Comparison of ENCODE assay signal across 8 cellular contexts in genomic region chr17:28644782-28645575, GRCh38. TPM values are rescaled to one million over a fixed set of nuclear protein-coding genes. Genes with fewer than 3 reads are reported as not detected.
A peak's percentile ranks its signal among the peaks of the same experiment; 100 is the strongest.
DNase-seq lines count a peak whose midpoint lies in the region; ATAC-seq and TF ChIP-seq lines count a peak whose summit lies in the region.

TSS of gene BLTP2 (minus strand) at chr17:28645158. CDS start at chr17:28645056, 102 bp downstream.

- H3K36me3 ChIP-seq in KMS-11 (ENCODE audit: insufficient read depth) = peaks cover 19% of the 10 kb centered on the region; the same call in 1 of the 2 replicates
- H3K36me3 ChIP-seq in Peyer's patch = peaks cover 0 to 49% (median 3%) of the 10 kb centered on the region in 3 donors
- peaks cover 19 to 53% (median 44%) of the 10 kb centered on the region in 4 donors for H3K36me3 ChIP-seq in esophagus muscularis mucosa

- TF ChIP-seq EP300 in esophagus muscularis mucosa (IDR thresholded peaks at IDR 0.05) = no peak

- H2AFZ ChIP-seq in KMS-11 (ENCODE audit: low read depth) = peak within 1 kb of the TSS; percentile 63

- H3K27ac ChIP-seq in KMS-11 (peak within 1 kb of the TSS; percentile 25; the same call in 1 of the 2 replicates), Peyer's patch (peak within 1 kb of the TSS; percentile 89 to 98 (median 94)), esophagus muscularis mucosa (replicated peaks in 1 of 4) (peak within 1 kb of the TSS; percentile 88 to 97 (median 95))

- H3K4me1 ChIP-seq in KMS-11 (ENCODE audit: low read depth, poor library complexity, severe bottlenecking) (peaks cover 42% of the 10 kb centered on the region), Peyer's patch (peaks cover 0 to 41% (median 15%) of the 10 kb centered on the region in 4 donors), esophagus muscularis mucosa (peaks cover 28 to 47% (median 42%) of the 10 kb centered on the region in 4 donors)

- H3K4me2 ChIP-seq in KMS-11 = peak within 1 kb of the TSS; percentile 67

- peak; percentile 81 for ATAC-seq in GM21717 (IDR thresholded peaks at IDR 0.05; ENCODE audit: unreplicated experiment)

- peak within 1 kb of the TSS; percentile 58; the same call in 1 of the 2 replicates for H3K9ac ChIP-seq in KMS-11

- TF ChIP-seq POLR2A in Peyer's patch (IDR thresholded peaks at IDR 0.05) (peak; percentile 88 to 96), esophagus muscularis mucosa (IDR thresholded peaks at IDR 0.05; ENCODE audit: low read depth) (peak; percentile 81)

- H3K27me3 ChIP-seq in KMS-11 (ENCODE audit: insufficient read depth, low read depth) (no peaks in the 10 kb centered on the region), Peyer's patch (no peaks in the 10 kb centered on the region), esophagus muscularis mucosa (no peaks in the 10 kb centered on the region)

- no peak within 1 kb of the TSS for H3K4me3 ChIP-seq in KMS-11 (IDR thresholded peaks at IDR 0.05; ENCODE audit: insufficient read depth, low read depth, low read length)
- H3K4me3 ChIP-seq in Peyer's patch = peak within 1 kb of the TSS; percentile 84 to 99 (median 94)
- peak within 1 kb of the TSS; percentile 92 to 100 (median 94) for H3K4me3 ChIP-seq in esophagus muscularis mucosa

- peaks cover 34% of the 10 kb centered on the region for H3K79me2 ChIP-seq in KMS-11 (ENCODE audit: insufficient read depth, low read depth)

- H3K9me3 ChIP-seq in Peyer's patch (no peaks in the 10 kb centered on the region), esophagus muscularis mucosa (no peaks in the 10 kb centered on the region)

- peak; percentile 85 for DNase-seq in DMS153 (lab: John Stamatoyannopoulos, UW)
- peak; percentile 92 to 99 (median 98) for DNase-seq in Peyer's patch
- peak; percentile 95 to 97 for DNase-seq in activated T-cell treated with anti-CD3 and anti-CD28 coated beads, Interleukin-2, amount 50 U/mL, for 48 hours
- DNase-seq in esophagus muscularis mucosa (ENCODE audit: extremely low spot score) = peak; percentile 99
- peak; percentile 95 for DNase-seq in myocyte (ENCODE audit: low read depth)
- peak; percentile 92 to 97 for DNase-seq in stimulated activated CD8-positive, alpha-beta memory T cell treated with anti-CD3 and anti-CD28 coated beads, Interleukin-7, amount 100 ng/mL, for 4 hours (ENCODE audit: low read depth in 2 of 2)

- intact Hi-C loops in esophagus muscularis mucosa (cut with DNase I) = loop anchor here (5.0 kb wide), 1 partner anchor 267 kb away; no protein-coding TSS in a partner anchor

- H4K20me1 ChIP-seq in KMS-11 (ENCODE audit: insufficient read depth) = no peaks in the 10 kb centered on the region

- TF ChIP-seq CTCF in KMS-11 (conservative IDR thresholded peaks at IDR 0.05; ENCODE audit: low read depth, low read length) (no peak), Peyer's patch (IDR thresholded peaks at IDR 0.05) (peak in 3 of 6 experiments; percentile 30 to 38 (median 30)), esophagus muscularis mucosa (IDR thresholded peaks at IDR 0.05) (peak in 1 of 3 experiments; percentile 26)

- WGBS in esophagus muscularis mucosa = under 1% methylated on average over 18 of the region's 89 CpGs

RNA-seq across cellular contexts. Expression of gene BLTP2, which starts in this region (rescaled TPM):
- total RNA-seq in Peyer's patch (100 to 1,000 TPM; 139 to 175 (median 167) TPM), esophagus muscularis mucosa (100 to 1,000 TPM in 2 of 4 donors, 10 to 100 TPM in 2; 90.0 to 127 (median 98.2) TPM), myocyte (144 and 157 TPM in 2 replicates)
- polyA plus RNA-seq in myocyte (2012) = 114 TPM

Comparison
In these comparisons a context has a peak if more than half of its experiments do, and no peak if none do; other contexts are left out.
1. H3K27ac ChIP-seq: peak in every context shown above with its lines; median percentile 95 in esophagus muscularis mucosa; 94 in Peyer's patch; 25 in KMS-11.